In genomic region chr1:15449567-15449966, GRCh38 we compare ENCODE assay signal across 2 cellular contexts.
TF ChIP-seq lines count a peak whose summit lies in the region.

No MANE protein-coding gene starts in this region.

TF ChIP-seq in IMR-90, 13 proteins besides CTCF, POLR2A, EP300 and RAD21:
- TF ChIP-seq MAFK (IDR thresholded peaks at IDR 0.05; ENCODE audit: low read depth, low read length) (no peak), FOS (IDR thresholded peaks at IDR 0.05; ENCODE audit: low read depth, low read length) (no peak), USF2 (IDR thresholded peaks at IDR 0.05; ENCODE audit: low read depth, low read length) (no peak), RFX5 (IDR thresholded peaks at IDR 0.05; ENCODE audit: low read depth, low read length) (no peak), BHLHE40 (IDR thresholded peaks at IDR 0.05; ENCODE audit: low read depth, low read length) (no peak), ELK1 (IDR thresholded peaks at IDR 0.05; ENCODE audit: borderline replicate concordance, low read depth, low read length) (no peak), MXI1 (IDR thresholded peaks at IDR 0.05; ENCODE audit: borderline replicate concordance, low read depth, low read length) (no peak), NFE2L2 (IDR thresholded peaks at IDR 0.05; ENCODE audit: low read depth, low read length) (no peak), CHD1 (IDR thresholded peaks at IDR 0.05; ENCODE audit: low read depth, low read length) (no peak), CEBPB (IDR thresholded peaks at IDR 0.05; ENCODE audit: low read depth, low read length) (no peak), RCOR1 (IDR thresholded peaks at IDR 0.05; ENCODE audit: insufficient replicate concordance, low read length) (no peak), MAZ (IDR thresholded peaks at IDR 0.05; ENCODE audit: borderline replicate concordance, low read depth, low read length) (no peak), SMC3 (IDR thresholded peaks at IDR 0.05; ENCODE audit: low read depth, low read length) (no peak)

TF ChIP-seq in K562, 482 proteins besides CTCF, POLR2A, EP300 and RAD21:
- TF ChIP-seq CHD4 (IDR thresholded peaks at IDR 0.05; ENCODE audit: insufficient read depth, insufficient replicate concordance, low read depth, low read length, poor library complexity, severe bottlenecking) (no peak), ZFX (CRISPR knock-in tag; IDR thresholded peaks at IDR 0.05) (0 out of 2 replicates have a peak, but pooled peaks have one; percentile 32), DLX4 (CRISPR knock-in tag; IDR thresholded peaks at IDR 0.05) (no peak), MGA (IDR thresholded peaks at IDR 0.05) (no peak), CHCHD3 (CRISPR knock-in tag; IDR thresholded peaks at IDR 0.05) (no peak), MEIS2 (IDR thresholded peaks at IDR 0.05; ENCODE audit: partially characterized antibody) (no peak), CREB5 (CRISPR knock-in tag; IDR thresholded peaks at IDR 0.05) (no peak), ZNF280A (IDR thresholded peaks at IDR 0.05; ENCODE audit: low read depth, partially characterized antibody) (no peak), ZC3H4 (CRISPR knock-in tag; IDR thresholded peaks at IDR 0.05; ENCODE audit: borderline replicate concordance) (0 out of 2 replicates have a peak, but pooled peaks have one; percentile 39), PHB (CRISPR knock-in tag; IDR thresholded peaks at IDR 0.05) (no peak)
